In the genomic region with DNA sequence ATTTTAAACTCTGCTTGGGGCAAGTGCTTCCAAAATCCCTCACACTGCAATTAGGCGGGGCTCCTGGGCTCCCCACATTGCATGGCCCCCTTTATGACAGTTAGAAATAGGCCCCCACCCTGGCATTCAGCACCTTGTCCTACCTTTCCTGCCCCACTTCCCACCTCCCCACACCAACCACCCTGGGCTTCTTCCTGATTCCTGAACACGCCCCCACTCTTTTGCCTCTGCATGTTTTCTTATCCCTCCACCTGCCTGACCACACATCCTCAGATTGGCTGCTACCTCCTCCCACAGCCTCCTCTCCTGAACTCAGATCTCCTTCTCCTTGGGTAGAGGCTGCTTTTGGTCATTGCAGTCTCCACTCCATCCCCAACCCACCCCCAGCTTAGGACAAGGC, we compare ENCODE assay signal across 13 cellular contexts. TPM values are rescaled to one million over a fixed set of nuclear protein-coding genes. Genes with fewer than 3 reads are reported as not detected.
DNase-seq lines count a peak whose midpoint lies in the region; ATAC-seq and TF ChIP-seq lines count a peak whose summit lies in the region.
"Had no signal": no experiment of that assay in that cellular context is flagged by ENCODE, and none has a peak within 500 bp of the region (broad histone marks: within the 10 kb centered on the region; RNA-seq: fewer than 3 reads in every experiment).

No MANE protein-coding gene starts in this region.

- H3K9me2 ChIP-seq in SK-N-SH, result no peaks in the 10 kb centered on the region

- H3K4me1 ChIP-seq in SK-N-SH (ENCODE audit: control insufficient read depth in 1 of 2, insufficient read depth in 2 of 2, low read depth in 1 of 2, low read length in 1 of 2) (peaks cover 8 to 29% of the 10 kb centered on the region in 2 experiments; a peak in 2 of 4 replicates), spleen (peaks cover 44 to 93% (median 61%) of the 10 kb centered on the region in 6 donors)

- no peak overlapping the region for H2AFZ ChIP-seq in SK-N-SH (ENCODE audit: low read depth)

- H4K20me1 ChIP-seq in SK-N-SH (ENCODE audit: insufficient read depth), result no peaks in the 10 kb centered on the region

- H3K9me3 Mint-ChIP-seq in activated CD4-positive, alpha-beta memory T cell treated with anti-CD3 and anti-CD28 coated beads for 36 hours, result no peaks in the 10 kb centered on the region
- H3K9me3 Mint-ChIP-seq: H9 had no signal

- H3K4me3 ChIP-seq in SK-N-SH (ENCODE audit: low read depth in 2 of 2, low read length in 1 of 2) (peak overlapping the region in 1 of 2 experiments; percentile 69; a peak in 1 of 4 replicates), foreskin fibroblast (ENCODE audit: low read depth in 1 of 2, low read length in 2 of 2) (peak overlapping the region; percentile 77 to 83), spleen (peak overlapping the region in 4 of 8 donors; percentile 78 to 95 (median 88))

- peaks cover 3% of the 10 kb centered on the region for H3F3A ChIP-seq in SK-N-SH (replicated peaks; ENCODE audit: insufficient read depth)

- TF ChIP-seq POLR2A in spleen (IDR thresholded peaks at IDR 0.05), result no peak

- intact Hi-C loops in activated CD4-positive, alpha-beta memory T cell treated with anti-CD3 and anti-CD28 coated beads for 36 hours (cut with micrococcal nuclease), result loop anchor here (5.0 kb wide), 1 partner anchor 52 kb away; the partner anchor contains the start of gene ATPAF1
- intact Hi-C loops in spleen (cut with DNase I; ENCODE audit: low total_unique reads), result no loop called here

- no peaks in the 10 kb centered on the region for H3K27me3 Mint-ChIP-seq in activated CD4-positive, alpha-beta memory T cell treated with anti-CD3 and anti-CD28 coated beads for 36 hours

- no peak for TF ChIP-seq RAD21 in SK-N-SH (IDR thresholded peaks at IDR 0.05; ENCODE audit: low read length)

- CTCF ChIA-PET in SK-N-SH (lab: Yijun Ruan, JAX), result interaction anchor here (4.9 kb wide), 1 partner anchor 12 kb away, joined by 36 read pairs; the partner anchor contains the start of gene MKNK1
- CTCF ChIA-PET in activated CD4-positive, alpha-beta memory T cell treated with anti-CD3 and anti-CD28 coated beads for 36 hours (lab: Charles Lee), result interaction anchor here (1.4 to 2.8 kb wide), 2 partner anchors 10 to 110 kb away, joined by 5 to 16 read pairs; partner anchors contain the start of gene MKNK1

- no peak for ATAC-seq in SK-N-SH treated with all-trans-retinoic acid at 6 μM for 48 hours
- no peak for ATAC-seq in GM19351 (IDR thresholded peaks at IDR 0.05; ENCODE audit: unreplicated experiment)

- H3K27ac ChIP-seq in SK-N-SH (ENCODE audit: low read depth in 2 of 2, low read length in 1 of 2), result no peak overlapping the region
- peak overlapping the region in 5 of 8 donors; percentile 90 to 96 (median 94) for H3K27ac ChIP-seq in spleen
- H3K27ac ChIP-seq: 22Rv1 had no signal

- no peaks in the 10 kb centered on the region; the same call in 1 of the 2 replicates for H3K79me2 ChIP-seq in SK-N-SH (ENCODE audit: insufficient read depth)

- TF ChIP-seq CTCF in SK-N-SH (IDR thresholded peaks at IDR 0.05) (no peak), foreskin fibroblast (IDR thresholded peaks at IDR 0.05; ENCODE audit: low read depth, low read length) (no peak), spleen (IDR thresholded peaks at IDR 0.05 in 8 of 11, conservative IDR thresholded peaks at IDR 0.05 in 3 of 11) (no peak)

- no peak for TF ChIP-seq EP300 in SK-N-SH (IDR thresholded peaks at IDR 0.05; ENCODE audit: borderline replicate concordance in 1 of 2, low read depth in 1 of 2, low read length in 1 of 2)

- H3K36me3 ChIP-seq in SK-N-SH (replicated peaks in 1 of 2; ENCODE audit: control insufficient read depth in 1 of 2, insufficient read depth in 2 of 2, low read length in 1 of 2), result no peaks in the 10 kb centered on the region
- peaks cover 0 to 31% (median 13%) of the 10 kb centered on the region in 6 donors for H3K36me3 ChIP-seq in spleen

- H3K9me3 ChIP-seq in SK-N-SH (no peaks in the 10 kb centered on the region), spleen (no peaks in the 10 kb centered on the region)

- no peak overlapping the region; the same call in 1 of the 2 replicates for H3K9ac ChIP-seq in SK-N-SH

- 98% methylated on average over 2 of the region's 2 CpGs for WGBS in SK-N-SH (ENCODE audit: low lambda C conversion rate)
- 88 to 96% (median 91%) methylated on average over 2 of the region's 2 CpGs for WGBS in spleen, 5 donors

- peak overlapping the region; percentile 86 for H3K4me3 Mint-ChIP-seq in activated CD4-positive, alpha-beta memory T cell treated with anti-CD3 and anti-CD28 coated beads for 36 hours

- peak overlapping the region; percentile 11 for H3K27ac Mint-ChIP-seq in activated CD4-positive, alpha-beta memory T cell treated with anti-CD3 and anti-CD28 coated beads for 36 hours
- H3K27ac Mint-ChIP-seq: H9 had no signal

- peak overlapping the region; percentile 99 for H3K4me2 ChIP-seq in SK-N-SH

- POLR2A ChIA-PET in SK-N-SH (lab: Yijun Ruan, JAX), result interaction anchor here (1.6 kb wide), 1 partner anchor 11 kb away, joined by 4 read pairs; the partner anchor contains the start of gene MKNK1
- POLR2A ChIA-PET in activated CD4-positive, alpha-beta memory T cell treated with anti-CD3 and anti-CD28 coated beads for 36 hours (lab: Charles Lee), result interaction anchor here (1.4 to 5.5 kb wide), 3 partner anchors 10 to 104 kb away, joined by 5 to 47 read pairs (median 6); partner anchors contain the start of genes ATPAF1, EFCAB14 and MKNK1

- peaks cover 53% of the 10 kb centered on the region for H3K4me1 Mint-ChIP-seq in activated CD4-positive, alpha-beta memory T cell treated with anti-CD3 and anti-CD28 coated beads for 36 hours (ENCODE audit: low read depth)

- DNase-seq in SK-N-SH (no peak), foreskin fibroblast (no peak), spleen (no peak), cerebellar nuclear complex (lab: John Stamatoyannopoulos, UW) (no peak), GM19240 (ENCODE audit: insufficient read length, low spot score) (no peak)
- no peak for DNase-seq in activated CD4-positive, alpha-beta memory T cell treated with anti-CD3 and anti-CD28 coated beads for 36 hours
- DNase-seq: H9 had no signal

- no peaks in the 10 kb centered on the region for H3K36me3 Mint-ChIP-seq in activated CD4-positive, alpha-beta memory T cell treated with anti-CD3 and anti-CD28 coated beads for 36 hours

- H3K27me3 ChIP-seq in SK-N-SH (ENCODE audit: insufficient read depth) (no peaks in the 10 kb centered on the region), spleen (replicated peaks in 1 of 7) (no peaks in the 10 kb centered on the region)

TF ChIP-seq in SK-N-SH, 30 proteins besides CTCF, POLR2A, EP300 and RAD21 (continues in another document):
- TF ChIP-seq MEF2A (IDR thresholded peaks at IDR 0.05; ENCODE audit: borderline replicate concordance, low read depth), result no peak
- TF ChIP-seq RXRA (IDR thresholded peaks at IDR 0.05; ENCODE audit: borderline replicate concordance, low read depth), result no peak
- no peak for TF ChIP-seq PBX3 (IDR thresholded peaks at IDR 0.05)

TF ChIP-seq in SK-N-SH treated with all-trans-retinoic acid at 6 μM for 48 hours, 23 proteins besides CTCF, POLR2A, EP300 and RAD21:
- TF ChIP-seq, protein P1, sequence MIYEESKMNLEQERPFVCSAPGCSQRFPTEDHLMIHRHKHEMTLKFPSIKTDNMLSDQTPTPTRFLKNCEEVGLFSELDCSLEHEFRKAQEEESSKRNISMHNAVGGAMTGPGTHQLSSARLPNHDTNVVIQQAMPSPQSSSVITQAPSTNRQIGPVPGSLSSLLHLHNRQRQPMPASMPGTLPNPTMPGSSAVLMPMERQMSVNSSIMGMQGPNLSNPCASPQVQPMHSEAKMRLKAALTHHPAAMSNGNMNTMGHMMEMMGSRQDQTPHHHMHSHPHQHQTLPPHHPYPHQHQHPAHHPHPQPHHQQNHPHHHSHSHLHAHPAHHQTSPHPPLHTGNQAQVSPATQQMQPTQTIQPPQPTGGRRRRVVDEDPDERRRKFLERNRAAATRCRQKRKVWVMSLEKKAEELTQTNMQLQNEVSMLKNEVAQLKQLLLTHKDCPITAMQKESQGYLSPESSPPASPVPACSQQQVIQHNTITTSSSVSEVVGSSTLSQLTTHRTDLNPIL (CRISPR knock-in tag; IDR thresholded peaks at IDR 0.05; ENCODE audit: low read depth), result no peak

RNA-seq across cellular contexts. Expression of gene MOB3C, which starts 1.5 kb away (rescaled TPM):
- polyA plus RNA-seq in SK-N-SH (2012; rRNA removed) (8.6 and 10.6 TPM in 2 replicates), spleen (10 to 100 TPM in 2 of 3 donors, 1 to 10 TPM in 1; 8.2 to 17.6 (median 11.9) TPM)
- 4.4 and 5.5 TPM in 2 replicates for polyA plus RNA-seq in SK-N-SH (2012; cell fraction: cytosol; rRNA removed)
- polyA plus RNA-seq in SK-N-SH (2012; cell fraction: nucleus; rRNA removed), result 17.6 and 23.1 TPM in 2 replicates
- total RNA-seq in activated CD4-positive, alpha-beta memory T cell treated with anti-CD3 and anti-CD28 coated beads for 36 hours, result 1 to 10 TPM; 8.2 to 10.0 TPM
- 10 to 100 TPM; 20.6 to 27.5 (median 24.5) TPM for total RNA-seq in spleen

RNA-seq across cellular contexts. Expression of gene MKNK1, which starts 11.0 kb away (rescaled TPM):
- polyA plus RNA-seq in SK-N-SH (2012; rRNA removed) (28.2 and 29.6 TPM in 2 replicates), spleen (10 to 100 TPM; 19.2 to 42.7 (median 35.6) TPM)
- polyA plus RNA-seq in SK-N-SH (2012; cell fraction: cytosol; rRNA removed), result 18.6 and 24.6 TPM in 2 replicates
- polyA plus RNA-seq in SK-N-SH (2012; cell fraction: nucleus; rRNA removed), result 136 TPM in 2 replicates
- 10 to 100 TPM; 28.2 to 28.5 TPM for total RNA-seq in activated CD4-positive, alpha-beta memory T cell treated with anti-CD3 and anti-CD28 coated beads for 36 hours
- total RNA-seq in spleen, result 100 to 1,000 TPM in 5 of 7 donors, 10 to 100 TPM in 2; 67.3 to 169 (median 114) TPM

RNA-seq across cellular contexts. Expression of gene ATPAF1, which starts 53.1 kb away (rescaled TPM):
- polyA plus RNA-seq in SK-N-SH (2012; rRNA removed) (39.9 and 51.0 TPM in 2 replicates), spleen (10 to 100 TPM; 23.7 to 31.7 (median 29.6) TPM)
- polyA plus RNA-seq in SK-N-SH (2012; cell fraction: cytosol; rRNA removed), result 55.6 and 57.4 TPM in 2 replicates
- polyA plus RNA-seq in SK-N-SH (2012; cell fraction: nucleus; rRNA removed), result 19.7 and 32.5 TPM in 2 replicates
- total RNA-seq in activated CD4-positive, alpha-beta memory T cell treated with anti-CD3 and anti-CD28 coated beads for 36 hours, result 10 to 100 TPM; 45.0 to 45.9 TPM
- total RNA-seq in spleen, result 10 to 100 TPM; 23.7 to 39.5 (median 25.1) TPM

RNA-seq across cellular contexts. Expression of gene TEX38, which starts 56.6 kb away (rescaled TPM):
- polyA plus RNA-seq in SK-N-SH (2012; rRNA removed) (0.07 and 0.24 TPM in 2 replicates), spleen (under 1 TPM in 2 of 3 donors, not detected in 1; 0.09 to 0.11 TPM)
- polyA plus RNA-seq in SK-N-SH (2012; cell fraction: cytosol; rRNA removed), result not detected in 2 replicates
- 0.61 and 0.65 TPM in 2 replicates for polyA plus RNA-seq in SK-N-SH (2012; cell fraction: nucleus; rRNA removed)
- under 1 TPM in 1 of 2 experiments, not detected in 1; 0.21 TPM for total RNA-seq in activated CD4-positive, alpha-beta memory T cell treated with anti-CD3 and anti-CD28 coated beads for 36 hours
- total RNA-seq in spleen, result not detected
- total RNA-seq: glomerular endothelial cell; H9; NCI-H460; T-helper 2 cell treated with Interferon-gamma antibody and Interleukin-4, amounts not matched to agents 100 ng/mL and 5 ng/mL, for 36 hours had no signal

Comparison
In these comparisons a context has a peak if more than half of its experiments do, and no peak if none do; other contexts are left out.
1. H3K27ac ChIP-seq: peak in spleen (5 of 8); none in SK-N-SH (0 of 2).